ENCODE assay signal across 8 cellular contexts in genomic region chr2:109614715-109615636, GRCh38. TPM values are rescaled to one million over a fixed set of nuclear protein-coding genes. Genes with fewer than 3 reads are reported as not detected.
A peak's percentile ranks its signal among the peaks of the same experiment; 100 is the strongest.
DNase-seq lines count a peak whose midpoint lies in the region; ATAC-seq and TF ChIP-seq lines count a peak whose summit lies in the region.

No MANE protein-coding gene starts in this region.

- WGBS in sigmoid colon, 2 donors, result 3 to 7% methylated on average over 90 of the region's 90 CpGs

- H3K36me3 ChIP-seq in sigmoid colon, result no peaks in the 10 kb centered on the region

- TF ChIP-seq CTCF in sigmoid colon (IDR thresholded peaks at IDR 0.05), result no peak

- intact Hi-C loops in left cardiac atrium (cut with DNase I) (no loop called here), sigmoid colon (cut with DNase I) (loop anchor here (2.0 to 5.0 kb wide), 5 partner anchors 68 to 443 kb away; no protein-coding TSS in a partner anchor)

- H3K4me3 ChIP-seq in sigmoid colon, result peak overlapping the region; percentile 66 to 85 (median 70)

- H3K27ac Mint-ChIP-seq in T-cell, result no peak overlapping the region

- no peak for TF ChIP-seq EP300 in sigmoid colon (IDR thresholded peaks at IDR 0.05)

- no peaks in the 10 kb centered on the region for H3K9me3 ChIP-seq in sigmoid colon

- peak overlapping the region in 2 of 3 donors; percentile 6 to 49 for H3K4me3 Mint-ChIP-seq in T-cell

- no peaks in the 10 kb centered on the region for H3K36me3 Mint-ChIP-seq in T-cell

- H3K27ac ChIP-seq in sigmoid colon, result peak overlapping the region; percentile 93 to 100 (median 99)

- no peak for TF ChIP-seq POLR2A in sigmoid colon (IDR thresholded peaks at IDR 0.05)

- no peaks in the 10 kb centered on the region for H3K27me3 ChIP-seq in sigmoid colon

- H3K4me1 ChIP-seq in sigmoid colon, result peaks cover 0 to 56% (median 51%) of the 10 kb centered on the region in 4 donors

- CTCF ChIA-PET in T-cell (lab: Charles Lee), result interaction anchor here (0.6 to 0.8 kb wide), 3 partner anchors 9 to 66 kb away, joined by 3 to 9 read pairs (median 5); no protein-coding TSS in a partner anchor

- POLR2A ChIA-PET in T-cell (lab: Charles Lee), result no interaction called here

- H3K27me3 Mint-ChIP-seq in T-cell, result peaks cover 53 to 62% of the 10 kb centered on the region in 2 donors

- no peak for ATAC-seq in T-cell (replicated peaks in 1 of 4)
- no peak for ATAC-seq in left cardiac atrium
- no peak for ATAC-seq in HG02642 (IDR thresholded peaks at IDR 0.05; ENCODE audit: poor library complexity, unreplicated experiment)

- DNase-seq in NCI-H1105 treated with DMSO at 0.1 percent for 48 hours (lab: John Stamatoyannopoulos, UW) (peak; percentile 18), NCI-H1105 (lab: John Stamatoyannopoulos, UW) (no peak), T-cell (peak in 1 of 34 experiments; percentile 9), left cardiac atrium (peak; percentile 29), sigmoid colon (peak; percentile 71), NOMO-1 (lab: John Stamatoyannopoulos, UW; ENCODE audit: unreplicated experiment in 2 of 2) (no peak), GOT3 (lab: John Stamatoyannopoulos, UW) (no peak)

- H3K4me1 Mint-ChIP-seq in T-cell, result peaks cover 0 to 19% (median 14%) of the 10 kb centered on the region in 3 donors

- peaks cover 0 to 5% (median 0%) of the 10 kb centered on the region in 3 donors for H3K9me3 Mint-ChIP-seq in T-cell

RNA-seq across cellular contexts. Expression of gene SOWAHC, which starts 0.8 kb away (rescaled TPM):
- total RNA-seq in T-cell (1 to 10 TPM in 1 of 5 donors, under 1 TPM in 4; 0.56 to 2.1 (median 0.66) TPM), left cardiac atrium (1 to 10 TPM; 3.2 to 3.9 TPM), sigmoid colon (10 to 100 TPM; 19.4 to 29.3 (median 23.6) TPM)
- 10 to 100 TPM; 16.4 to 27.5 (median 18.6) TPM for polyA plus RNA-seq in sigmoid colon

RNA-seq across cellular contexts. Expression of gene SEPTIN10, which starts 1.2 kb away (rescaled TPM):
- total RNA-seq in T-cell (1 to 10 TPM; 2.2 to 3.7 (median 3.3) TPM), left cardiac atrium (10 to 100 TPM; 50.6 to 63.4 TPM), sigmoid colon (100 to 1,000 TPM; 122 to 178 (median 161) TPM)
- polyA plus RNA-seq in sigmoid colon, result 10 to 100 TPM; 36.1 to 58.3 (median 51.1) TPM

Comparison
In these comparisons a context has a peak if more than half of its experiments do, and no peak if none do; other contexts are left out.
1. DNase-seq: peak in NCI-H1105 treated with DMSO at 0.1 percent for 48 hours (single experiment), left cardiac atrium (single experiment) and sigmoid colon (single experiment); none in NCI-H1105 (single experiment), NOMO-1 (0 of 2) and GOT3 (single experiment).
2. RNA of gene SOWAHC, which starts 0.8 kb away (total RNA-seq): 19.4 to 29.3 TPM in sigmoid colon; 3.2 to 3.9 TPM in left cardiac atrium and 0.56 to 2.1 TPM in T-cell; every median in the first group is over 4 times any median in the second.
3. RNA of gene SEPTIN10, which starts 1.2 kb away (total RNA-seq): 122 to 178 TPM in sigmoid colon and 50.6 to 63.4 TPM in left cardiac atrium; 2.2 to 3.7 TPM in T-cell; every median in the first group is over 10 times any median in the second.